18 cellular contexts compared by ENCODE assay signal in genomic region chr14:72450473-72451044, GRCh38.
A peak's percentile ranks its signal among the peaks of the same experiment; 100 is the strongest.
DNase-seq lines count a peak whose midpoint lies in the region; ATAC-seq and TF ChIP-seq lines count a peak whose summit lies in the region.
"Had no signal": no experiment of that assay in that cellular context is flagged by ENCODE, and none has a peak within 500 bp of the region (broad histone marks: within the 10 kb centered on the region; RNA-seq: fewer than 3 reads in every experiment).

No MANE protein-coding gene starts in this region.

- no peak for TF ChIP-seq POLR2A in gastrocnemius medialis (IDR thresholded peaks at IDR 0.05)

- in situ Hi-C loops in gastrocnemius medialis (cut with MboI; ENCODE audit: low sequenced_read_pairs in 4 of 4) = no loop called here

- peak overlapping the region; percentile 95 for H3K27ac ChIP-seq in SK-N-MC
- H3K27ac ChIP-seq in endodermal cell (ENCODE audit: low read depth, low read length) = peak overlapping the region; percentile 69
- H3K27ac ChIP-seq in skin epidermis = peak overlapping the region in 13 of 21 experiments; percentile 24 to 76 (median 44)
- no peak overlapping the region for H3K27ac ChIP-seq in gastrocnemius medialis
- H3K27ac ChIP-seq: esophagus muscularis mucosa, GM23248, VCaP had no signal

- no peak overlapping the region for H3K4me3 Mint-ChIP-seq in activated CD4-positive, alpha-beta T cell treated with anti-CD3 and anti-CD28 coated beads for 36 hours
- H3K4me3 Mint-ChIP-seq in endodermal cell = no peak overlapping the region

- peaks cover 25% of the 10 kb centered on the region for H3K4me1 Mint-ChIP-seq in activated CD4-positive, alpha-beta T cell treated with anti-CD3 and anti-CD28 coated beads for 36 hours
- H3K4me1 Mint-ChIP-seq in endodermal cell = peaks cover 35% of the 10 kb centered on the region

- H3K4me3 ChIP-seq in SK-N-MC (peak overlapping the region; percentile 27), endodermal cell (ENCODE audit: low read length) (no peak overlapping the region), skin epidermis (no peak overlapping the region), gastrocnemius medialis (no peak overlapping the region)
- H3K4me3 ChIP-seq: esophagus muscularis mucosa, GM23248 had no signal

- peaks cover 20% of the 10 kb centered on the region for H3K4me1 ChIP-seq in endodermal cell (ENCODE audit: control insufficient read depth, insufficient read depth, low read length)
- no peaks in the 10 kb centered on the region for H3K4me1 ChIP-seq in gastrocnemius medialis

- H3K9ac ChIP-seq in SK-N-MC (ENCODE audit: insufficient read length) (peak overlapping the region; percentile 48), endodermal cell (ENCODE audit: extremely low read depth, low read length, poor library complexity, severe bottlenecking) (peak overlapping the region; percentile 13)
- H3K9ac ChIP-seq: GM23248 had no signal

- TF ChIP-seq CTCF in endodermal cell (conservative IDR thresholded peaks at IDR 0.05) (no peak), gastrocnemius medialis (IDR thresholded peaks at IDR 0.05 in 4 of 5, conservative IDR thresholded peaks at IDR 0.05 in 1 of 5) (no peak)

- POLR2A ChIA-PET in activated CD4-positive, alpha-beta T cell treated with anti-CD3 and anti-CD28 coated beads for 36 hours (lab: Charles Lee) = no interaction called here

- WGBS in endodermal cell (ENCODE audit: insufficient coverage in 1 of 2, insufficient read length in 1 of 2), 2 experiments = 88 to 93% methylated on average over 6 to 7 of the region's 7 CpGs

- ATAC-seq in activated CD4-positive, alpha-beta T cell treated with anti-CD3 and anti-CD28 coated beads for 36 hours = no peak
- no peak for ATAC-seq in gastrocnemius medialis
- no peak for ATAC-seq in activated CD4-positive, CD25-positive, alpha-beta regulatory T cell treated with anti-CD3 and anti-CD28 coated beads, Interleukin-2, amount 50 U/mL, for 24 hours
- ATAC-seq: sciatic nerve had no signal

- H3K36me3 ChIP-seq in SK-N-MC (ENCODE audit: insufficient read depth, low read length) = no peaks in the 10 kb centered on the region
- H3K36me3 ChIP-seq in endodermal cell (ENCODE audit: control insufficient read depth, insufficient read depth, low read length) = no peaks in the 10 kb centered on the region
- no peaks in the 10 kb centered on the region for H3K36me3 ChIP-seq in gastrocnemius medialis
- H3K36me3 ChIP-seq: esophagus muscularis mucosa had no signal

- H3K36me3 Mint-ChIP-seq in activated CD4-positive, alpha-beta T cell treated with anti-CD3 and anti-CD28 coated beads for 36 hours (ENCODE audit: low read depth) = no peaks in the 10 kb centered on the region
- H3K36me3 Mint-ChIP-seq in endodermal cell (ENCODE audit: low read depth) = no peaks in the 10 kb centered on the region

- H3K9me3 ChIP-seq in SK-N-MC (ENCODE audit: low read depth, low read length) (no peaks in the 10 kb centered on the region), endodermal cell (ENCODE audit: control insufficient read depth, low read length) (no peaks in the 10 kb centered on the region), gastrocnemius medialis (no peaks in the 10 kb centered on the region)
- H3K9me3 ChIP-seq: esophagus muscularis mucosa had no signal

- no peaks in the 10 kb centered on the region for H3K27me3 Mint-ChIP-seq in activated CD4-positive, alpha-beta T cell treated with anti-CD3 and anti-CD28 coated beads for 36 hours
- H3K27me3 Mint-ChIP-seq in endodermal cell (ENCODE audit: insufficient read depth) = no peaks in the 10 kb centered on the region

- no peaks in the 10 kb centered on the region for H3K27me3 ChIP-seq in endodermal cell (ENCODE audit: control insufficient read depth, insufficient read depth, low read length, poor library complexity, severe bottlenecking)
- no peaks in the 10 kb centered on the region for H3K27me3 ChIP-seq in gastrocnemius medialis

- DNase-seq in activated CD4-positive, alpha-beta T cell treated with anti-CD3 and anti-CD28 coated beads for 36 hours = no peak
- no peak for DNase-seq in activated CD4-positive, alpha-beta T cell treated with anti-CD3 and anti-CD28 coated beads for 1 hour
- peak; percentile 44 for DNase-seq in SK-N-MC (ENCODE audit: low read depth, low spot score)
- no peak for DNase-seq in endodermal cell
- DNase-seq in stimulated activated CD4-positive, alpha-beta T cell treated with anti-CD3 and anti-CD28 coated beads, Interleukin-4, amount 100 ng/mL, for 24 hours = no peak
- no peak for DNase-seq in gastrocnemius medialis
- DNase-seq: activated gamma-delta T cell, cerebellar nuclear complex, DMS153, GM23248, NCI-H1436 treated with DMSO at 0.1 percent for 48 hours, NCI-H774, SHP77 treated with DMSO at 0.1 percent for 48 hours had no signal

- H3K27ac Mint-ChIP-seq in activated CD4-positive, alpha-beta T cell treated with anti-CD3 and anti-CD28 coated beads for 36 hours = peak overlapping the region; percentile 71
- H3K27ac Mint-ChIP-seq in endodermal cell = peak overlapping the region; percentile 66

- H3K9me3 Mint-ChIP-seq in activated CD4-positive, alpha-beta T cell treated with anti-CD3 and anti-CD28 coated beads for 36 hours (ENCODE audit: low read depth) = no peaks in the 10 kb centered on the region
- H3K9me3 Mint-ChIP-seq in endodermal cell = no peaks in the 10 kb centered on the region

- intact Hi-C loops in activated CD4-positive, alpha-beta T cell treated with anti-CD3 and anti-CD28 coated beads for 36 hours (cut with DNase I, micrococcal nuclease) = loop anchor here (1.0 to 2.0 kb wide), 2 partner anchors 26 to 27 kb away; no protein-coding TSS in a partner anchor
- intact Hi-C loops in gastrocnemius medialis (cut with DNase I; ENCODE audit: low total_unique reads) = no loop called here

- CTCF ChIA-PET in activated CD4-positive, alpha-beta T cell treated with anti-CD3 and anti-CD28 coated beads for 36 hours (lab: Charles Lee) = interaction anchor here (0.6 kb wide), 1 partner anchor 52 kb away, joined by 3 read pairs; no protein-coding TSS in a partner anchor

Comparison
In these comparisons a context has a peak if more than half of its experiments do, and no peak if none do; other contexts are left out.
1. H3K27ac ChIP-seq: peak in SK-N-MC (single experiment), endodermal cell (single experiment) and skin epidermis (13 of 21); none in gastrocnemius medialis (0 of 4).